ENCODE assay signal across 8 cellular contexts in genomic region chr13:74132152-74132767, GRCh38. TPM values are rescaled to one million over a fixed set of nuclear protein-coding genes. Genes with fewer than 3 reads are reported as not detected.
DNase-seq lines count a peak whose midpoint lies in the region; ATAC-seq and TF ChIP-seq lines count a peak whose summit lies in the region.

No MANE protein-coding gene starts in this region.

- intact Hi-C loops in activated naive CD4-positive, alpha-beta T cell treated with anti-CD3 and anti-CD28 coated beads for 36 hours (cut with micrococcal nuclease) = loop anchor here (1.0 to 10.0 kb wide), 8 partner anchors 17 to 1405 kb away; partner anchors contain the start of genes BORA, COMMD6, KLF5 and MZT1
- intact Hi-C loops in activated CD8-positive, alpha-beta T cell treated with anti-CD3 and anti-CD28 coated beads for 36 hours (cut with micrococcal nuclease) = loop anchor here (2.0 to 10.0 kb wide), 9 partner anchors 40 to 1193 kb away; no protein-coding TSS in a partner anchor

- H3K27me3 Mint-ChIP-seq in activated naive CD4-positive, alpha-beta T cell treated with anti-CD3 and anti-CD28 coated beads for 36 hours (ENCODE audit: low read depth) = no peaks in the 10 kb centered on the region
- no peaks in the 10 kb centered on the region for H3K27me3 Mint-ChIP-seq in activated CD8-positive, alpha-beta T cell treated with anti-CD3 and anti-CD28 coated beads for 36 hours

- ATAC-seq in activated CD8-positive, alpha-beta T cell treated with anti-CD3 and anti-CD28 coated beads for 36 hours = no peak
- no peak for ATAC-seq in HG03108 (IDR thresholded peaks at IDR 0.05; ENCODE audit: unreplicated experiment)

- peak overlapping the region; percentile 91 for H3K4me3 Mint-ChIP-seq in activated naive CD4-positive, alpha-beta T cell treated with anti-CD3 and anti-CD28 coated beads for 36 hours
- H3K4me3 Mint-ChIP-seq in activated CD8-positive, alpha-beta T cell treated with anti-CD3 and anti-CD28 coated beads for 36 hours = peak overlapping the region; percentile 91

- H3K4me3 ChIP-seq in foreskin fibroblast (ENCODE audit: low read depth in 1 of 2, low read length in 2 of 2) (peak overlapping the region; percentile 71 to 89), retinal pigment epithelial cell (ENCODE audit: low read length) (peak overlapping the region; percentile 81)

- TF ChIP-seq CTCF in activated CD8-positive, alpha-beta T cell treated with anti-CD3 and anti-CD28 coated beads for 36 hours (IDR thresholded peaks at IDR 0.05) = no peak
- TF ChIP-seq CTCF in foreskin fibroblast (IDR thresholded peaks at IDR 0.05; ENCODE audit: low read depth, low read length) (no peak), retinal pigment epithelial cell (conservative IDR thresholded peaks at IDR 0.05; ENCODE audit: low read depth, low read length) (no peak)

- DNase-seq in activated naive CD4-positive, alpha-beta T cell treated with anti-CD3 and anti-CD28 coated beads for 36 hours = peak; percentile 56
- DNase-seq in activated naive CD4-positive, alpha-beta T cell (lab: John Stamatoyannopoulos, UW) = no peak
- peak; percentile 74 for DNase-seq in activated CD8-positive, alpha-beta T cell treated with anti-CD3 and anti-CD28 coated beads for 36 hours
- DNase-seq in foreskin fibroblast = peak in 1 of 2 donors; percentile 36
- DNase-seq in retinal pigment epithelial cell (ENCODE audit: low read depth) = no peak
- no peak for DNase-seq in GDM1 (lab: John Stamatoyannopoulos, UW)
- no peak for DNase-seq in AG08396 (ENCODE audit: low spot score)

- peak overlapping the region; percentile 96 for H3K27ac Mint-ChIP-seq in activated naive CD4-positive, alpha-beta T cell treated with anti-CD3 and anti-CD28 coated beads for 36 hours
- H3K27ac Mint-ChIP-seq in activated CD8-positive, alpha-beta T cell treated with anti-CD3 and anti-CD28 coated beads for 36 hours = peak overlapping the region; percentile 99

- no peaks in the 10 kb centered on the region for H3K9me3 Mint-ChIP-seq in activated naive CD4-positive, alpha-beta T cell treated with anti-CD3 and anti-CD28 coated beads for 36 hours
- no peaks in the 10 kb centered on the region for H3K9me3 Mint-ChIP-seq in activated CD8-positive, alpha-beta T cell treated with anti-CD3 and anti-CD28 coated beads for 36 hours

- peaks cover 4% of the 10 kb centered on the region for H3K36me3 Mint-ChIP-seq in activated naive CD4-positive, alpha-beta T cell treated with anti-CD3 and anti-CD28 coated beads for 36 hours (ENCODE audit: low read depth)
- H3K36me3 Mint-ChIP-seq in activated CD8-positive, alpha-beta T cell treated with anti-CD3 and anti-CD28 coated beads for 36 hours (ENCODE audit: low read depth) = peaks cover 2% of the 10 kb centered on the region

- CTCF ChIA-PET in activated naive CD4-positive, alpha-beta T cell treated with anti-CD3 and anti-CD28 coated beads for 36 hours (lab: Charles Lee) = interaction anchor here (0.6 to 4.0 kb wide), 9 partner anchors 46 to 379 kb away, joined by 3 to 22 read pairs (median 3); no protein-coding TSS in a partner anchor
- CTCF ChIA-PET in activated CD8-positive, alpha-beta T cell treated with anti-CD3 and anti-CD28 coated beads for 36 hours (lab: Charles Lee) = interaction anchor here (0.9 to 2.4 kb wide), 3 partner anchors 70 to 155 kb away, joined by 3 to 22 read pairs (median 5); no protein-coding TSS in a partner anchor

- peaks cover 43% of the 10 kb centered on the region for H3K4me1 Mint-ChIP-seq in activated naive CD4-positive, alpha-beta T cell treated with anti-CD3 and anti-CD28 coated beads for 36 hours (ENCODE audit: low read depth)
- peaks cover 40% of the 10 kb centered on the region for H3K4me1 Mint-ChIP-seq in activated CD8-positive, alpha-beta T cell treated with anti-CD3 and anti-CD28 coated beads for 36 hours (ENCODE audit: low read depth)

- POLR2A ChIA-PET in activated CD8-positive, alpha-beta T cell treated with anti-CD3 and anti-CD28 coated beads for 36 hours (lab: Charles Lee) = interaction anchor here (0.6 to 3.0 kb wide), 14 partner anchors 9 to 1208 kb away, joined by 3 to 28 read pairs (median 4); no protein-coding TSS in a partner anchor

RNA-seq across cellular contexts. Expression of gene KLF12, which starts 1.9 kb away (rescaled TPM):
- total RNA-seq in activated naive CD4-positive, alpha-beta T cell treated with anti-CD3 and anti-CD28 coated beads for 36 hours = 10 to 100 TPM; 19.4 to 19.9 TPM
- 10 to 100 TPM; 17.1 to 19.6 TPM for total RNA-seq in activated CD8-positive, alpha-beta T cell treated with anti-CD3 and anti-CD28 coated beads for 36 hours

Comparison
In these comparisons a context has a peak if more than half of its experiments do, and no peak if none do; other contexts are left out.
1. DNase-seq: peak in activated naive CD4-positive, alpha-beta T cell treated with anti-CD3 and anti-CD28 coated beads for 36 hours (single experiment) and activated CD8-positive, alpha-beta T cell treated with anti-CD3 and anti-CD28 coated beads for 36 hours (single experiment); none in activated naive CD4-positive, alpha-beta T cell (0 of 4), retinal pigment epithelial cell (single experiment), GDM1 (single experiment) and AG08396 (single experiment).